8 cellular contexts compared by ENCODE assay signal in genomic region chr20:53579266-53579580, GRCh38. TPM values are rescaled to one million over a fixed set of nuclear protein-coding genes. Genes with fewer than 3 reads are reported as not detected.
A peak's percentile ranks its signal among the peaks of the same experiment; 100 is the strongest.
DNase-seq lines count a peak whose midpoint lies in the region; ATAC-seq, FAIRE-seq and TF ChIP-seq lines count a peak whose summit lies in the region.

No MANE protein-coding gene starts in this region.

- H3K36me3 Mint-ChIP-seq in T-helper 1 cell treated with Interleukin-12 subunit alpha and Interleukin-12 subunit beta and Interleukin-4 antibody, amounts not matched to agents 30 μg/mL and 1 μg/mL, for 36 hours (ENCODE audit: low read depth): peaks cover 71% of the 10 kb centered on the region
- H3K36me3 Mint-ChIP-seq in activated naive CD8-positive, alpha-beta T cell: peaks cover 23% of the 10 kb centered on the region

- intact Hi-C loops in HepG2 (cut with micrococcal nuclease; ENCODE audit: unreplicated experiment): loop anchor here (1.0 to 10.0 kb wide), 12 partner anchors 15 to 526 kb away; no protein-coding TSS in a partner anchor

- POLR2A ChIA-PET in HepG2 (lab: Yijun Ruan, JAX): interaction anchor here (0.6 to 5.8 kb wide), 29 partner anchors 10 to 1348 kb away, joined by 3 to 164 read pairs (median 6); partner anchors contain the start of gene ZNF217

- no peak for DNase-seq in T-helper 1 cell
- DNase-seq in HepG2 (ENCODE audit: low spot score): no peak
- DNase-seq in DMS53 treated with DMSO at 0.1 percent for 48 hours (lab: John Stamatoyannopoulos, UW; ENCODE audit: unreplicated experiment): no peak
- no peak for DNase-seq in activated gamma-delta T cell (lab: John Stamatoyannopoulos, UW)
- DNase-seq in OCI-M2 (lab: John Stamatoyannopoulos, UW; ENCODE audit: unreplicated experiment): no peak

- no peak for TF ChIP-seq CTCF in HepG2 (CRISPR knock-in tag; IDR thresholded peaks at IDR 0.05)

- H3K27me3 ChIP-seq in HepG2 (ENCODE audit: control insufficient read depth in 1 of 2, insufficient read depth in 2 of 2, low read length in 2 of 2) (no peaks in the 10 kb centered on the region), subcutaneous abdominal adipose tissue (ENCODE audit: control insufficient read depth in 5 of 5, insufficient read depth in 4 of 5, low read length in 5 of 5) (no peaks in the 10 kb centered on the region)

- no peak for TF ChIP-seq POLR2A in HepG2 (IDR thresholded peaks at IDR 0.05; ENCODE audit: insufficient read depth in 1 of 2, low read depth in 2 of 2, low read length in 2 of 2)

- H3K4me1 ChIP-seq in HepG2 (ENCODE audit: insufficient read depth, low read length) (peaks cover 69% of the 10 kb centered on the region), subcutaneous abdominal adipose tissue (ENCODE audit: control insufficient read depth in 5 of 5, insufficient read depth in 5 of 5, low read length in 5 of 5) (peaks cover 5 to 50% (median 43%) of the 10 kb centered on the region in 5 donors)

- no peaks in the 10 kb centered on the region for H3K27me3 Mint-ChIP-seq in T-helper 1 cell treated with Interleukin-12 subunit alpha and Interleukin-12 subunit beta and Interleukin-4 antibody, amounts not matched to agents 30 μg/mL and 1 μg/mL, for 36 hours (ENCODE audit: low read depth)
- H3K27me3 Mint-ChIP-seq in activated naive CD8-positive, alpha-beta T cell: no peaks in the 10 kb centered on the region

- H3K27ac Mint-ChIP-seq in T-helper 1 cell treated with Interleukin-12 subunit alpha and Interleukin-12 subunit beta and Interleukin-4 antibody, amounts not matched to agents 30 μg/mL and 1 μg/mL, for 36 hours: peak overlapping the region; percentile 80
- H3K27ac Mint-ChIP-seq in activated naive CD8-positive, alpha-beta T cell: peak overlapping the region; percentile 94

- 6% methylated on average over 2 of the region's 2 CpGs for WGBS in HepG2 (ENCODE audit: low lambda C conversion rate)

- peak overlapping the region; percentile 72 for H3K4me3 Mint-ChIP-seq in T-helper 1 cell treated with Interleukin-12 subunit alpha and Interleukin-12 subunit beta and Interleukin-4 antibody, amounts not matched to agents 30 μg/mL and 1 μg/mL, for 36 hours
- peak overlapping the region; percentile 90 for H3K4me3 Mint-ChIP-seq in activated naive CD8-positive, alpha-beta T cell

- H4K20me1 ChIP-seq in HepG2 (ENCODE audit: insufficient read depth, low read length): peaks cover 43% of the 10 kb centered on the region

- peaks cover 75% of the 10 kb centered on the region for H3K4me1 Mint-ChIP-seq in T-helper 1 cell treated with Interleukin-12 subunit alpha and Interleukin-12 subunit beta and Interleukin-4 antibody, amounts not matched to agents 30 μg/mL and 1 μg/mL, for 36 hours (ENCODE audit: low read depth)
- H3K4me1 Mint-ChIP-seq in activated naive CD8-positive, alpha-beta T cell (ENCODE audit: low read depth): peaks cover 91% of the 10 kb centered on the region

- peaks cover 97% of the 10 kb centered on the region for H3K79me2 ChIP-seq in HepG2 (ENCODE audit: insufficient read depth, low read length)

- H3K27ac ChIP-seq in HepG2 (ENCODE audit: extremely low read length, insufficient read depth, low read length): peak overlapping the region; percentile 77
- H3K27ac ChIP-seq in subcutaneous abdominal adipose tissue (ENCODE audit: low read depth, low read length): peak overlapping the region; percentile 90

- FAIRE-seq in HepG2 (lab: Jason Lieb, UNC): no peak

- TF ChIP-seq EP300 in HepG2 (IDR thresholded peaks at IDR 0.05; ENCODE audit: low read depth in 2 of 2, low read length in 2 of 2): no peak
- TF ChIP-seq EP300 in HepG2 (CRISPR knock-in tag; IDR thresholded peaks at IDR 0.05; ENCODE audit: borderline replicate concordance): no peak

- in situ Hi-C loops in HepG2 (cut with HindIII; ENCODE audit: extremely low pct_ligation_motif_present, low pct_unique_long_range_greater_than_20kb): loop anchor here (5.0 to 10.0 kb wide), 6 partner anchors 293 to 626 kb away; partner anchors contain the start of gene PFDN4

- peak overlapping the region; percentile 57 for H3K9ac ChIP-seq in HepG2 (ENCODE audit: insufficient read depth, low read depth, low read length)
- peak overlapping the region; percentile 22 to 85 (median 62) for H3K9ac ChIP-seq in subcutaneous abdominal adipose tissue (ENCODE audit: low read length in 5 of 5)

- H3K4me3 ChIP-seq in HepG2 (replicated peaks in 1 of 3; ENCODE audit: insufficient read depth in 1 of 3, low read depth in 2 of 3, low read length in 3 of 3) (peak overlapping the region; percentile 12 to 43 (median 29); a peak in 4 of 6 replicates), subcutaneous abdominal adipose tissue (ENCODE audit: low read depth in 1 of 5, low read length in 5 of 5) (peak overlapping the region; percentile 23 to 53 (median 38))

- no peak for ATAC-seq in HepG2

- TF ChIP-seq RAD21 in HepG2 (CRISPR knock-in tag; IDR thresholded peaks at IDR 0.05): no peak

- H3K9me3 ChIP-seq in HepG2 (ENCODE audit: low read length) (no peaks in the 10 kb centered on the region), subcutaneous abdominal adipose tissue (ENCODE audit: control insufficient read depth in 5 of 5, low read length in 5 of 5) (no peaks in the 10 kb centered on the region)

- no peaks in the 10 kb centered on the region for H3K9me3 Mint-ChIP-seq in T-helper 1 cell treated with Interleukin-12 subunit alpha and Interleukin-12 subunit beta and Interleukin-4 antibody, amounts not matched to agents 30 μg/mL and 1 μg/mL, for 36 hours
- H3K9me3 Mint-ChIP-seq in activated naive CD8-positive, alpha-beta T cell (ENCODE audit: low read depth): no peaks in the 10 kb centered on the region

- H3K36me3 ChIP-seq in HepG2 (replicated peaks in 1 of 2; ENCODE audit: control insufficient read depth in 1 of 2, insufficient read depth in 2 of 2, low read length in 2 of 2) (peaks cover 60 to 71% of the 10 kb centered on the region in 2 experiments), subcutaneous abdominal adipose tissue (ENCODE audit: control insufficient read depth in 5 of 5, insufficient read depth in 5 of 5, low read length in 5 of 5) (peaks cover 11 to 63% (median 54%) of the 10 kb centered on the region in 5 donors)

- BruUV-seq in HepG2 (replicated peaks; lab: Mats Ljungman, UMichigan): no TSS peak

- no peak overlapping the region for H2AFZ ChIP-seq in HepG2 (ENCODE audit: low read length)

- peak overlapping the region; percentile 79 for H3K4me2 ChIP-seq in HepG2 (ENCODE audit: low read depth, low read length)

- CTCF ChIA-PET in HepG2 (lab: Yijun Ruan, JAX; ENCODE audit: low intra/inter-chr PET ratio, low total read pairs): interaction anchor here (0.7 to 4.5 kb wide), 12 partner anchors 13 to 621 kb away, joined by 3 to 107 read pairs (median 6); partner anchors contain the start of gene ZNF217

TF ChIP-seq in HepG2, 621 proteins besides CTCF, POLR2A, EP300 and RAD21 (continues in another document):
- TF ChIP-seq HNF4A (CRISPR knock-in tag; IDR thresholded peaks at IDR 0.05): no peak
- TF ChIP-seq SALL1 (CRISPR knock-in tag; IDR thresholded peaks at IDR 0.05): no peak
- TF ChIP-seq FOXC1 (CRISPR knock-in tag; IDR thresholded peaks at IDR 0.05; ENCODE audit: borderline replicate concordance): no peak
- TF ChIP-seq HNRNPH1 (optimal IDR thresholded peaks at IDR 0.05; ENCODE audit: low read depth, low read length): no peak
- TF ChIP-seq TMF1 (CRISPR knock-in tag; IDR thresholded peaks at IDR 0.05; ENCODE audit: low read depth): no peak
- no peak for TF ChIP-seq POGZ (CRISPR knock-in tag; IDR thresholded peaks at IDR 0.05)
- 0 out of 2 replicates have a peak, but pooled peaks have one; percentile 44 for TF ChIP-seq ZNF549 (CRISPR knock-in tag; IDR thresholded peaks at IDR 0.05)
- TF ChIP-seq ZIK1 (CRISPR knock-in tag; IDR thresholded peaks at IDR 0.05; ENCODE audit: borderline replicate concordance, low read depth): 0 out of 2 replicates have a peak, but pooled peaks have one; percentile 13
- TF ChIP-seq ZBTB43 (CRISPR knock-in tag; conservative IDR thresholded peaks at IDR 0.05): no peak

RNA-seq across cellular contexts. Expression of gene ZNF217, which starts 14.4 kb away (rescaled TPM):
- total RNA-seq in HepG2 (2016; rRNA removed; fragmentation: Illumina TruSeq; extraction: Trizol): 29.8 and 65.0 TPM in 2 replicates
- 3.8 and 3.9 TPM in 2 replicates for total RNA-seq in HepG2 (2016; cell fraction: cytosol; rRNA removed; fragmentation: Illumina TruSeq; extraction: Trizol; ENCODE audit: low read depth)
- 30.1 and 52.5 TPM in 2 replicates for total RNA-seq in HepG2 (2016; cell fraction: insoluble cytoplasmic fraction; rRNA removed; fragmentation: Illumina TruSeq; extraction: Trizol)
- 17.5 and 18.9 TPM in 2 replicates for total RNA-seq in HepG2 (2016; cell fraction: membrane; rRNA removed; fragmentation: Illumina TruSeq; extraction: Trizol)
- total RNA-seq in HepG2 (2016; cell fraction: nucleus; rRNA removed; fragmentation: Illumina TruSeq; extraction: Trizol): 46.4 and 49.3 TPM in 2 replicates
- polyA plus RNA-seq in HepG2 (2011; rRNA removed): 22.3 and 23.7 TPM in 2 replicates
- polyA plus RNA-seq in HepG2 (2011; cell fraction: cytosol; rRNA removed): 16.1 and 20.6 TPM in 2 replicates
- 28.1 and 34.2 TPM in 2 replicates for polyA plus RNA-seq in HepG2 (2011; cell fraction: nucleus; rRNA removed)
- 30.6 and 41.2 TPM in 2 replicates for polyA plus RNA-seq in HepG2 (2012)
- 0.85 and 1.1 TPM in 2 replicates for polyA plus RNA-seq in HepG2 (2016; cell fraction: cytosol; fragmentation: Illumina TruSeq; extraction: Trizol; ENCODE audit: low read depth)
- polyA plus RNA-seq in HepG2 (2016; cell fraction: insoluble cytoplasmic fraction; fragmentation: Illumina TruSeq; extraction: Trizol; ENCODE audit: low read depth): 50.4 and 54.5 TPM in 2 replicates
- polyA plus RNA-seq in HepG2 (2016; cell fraction: membrane; fragmentation: Illumina TruSeq; extraction: Trizol; ENCODE audit: low read depth): 5.7 and 6.3 TPM in 2 replicates
- polyA plus RNA-seq in HepG2 (2016; cell fraction: nucleus; fragmentation: Illumina TruSeq; extraction: Trizol; ENCODE audit: insufficient read depth, low read depth): 66.7 and 71.5 TPM in 2 replicates
- polyA minus RNA-seq in HepG2 (2011; rRNA and poly(A)+ RNA removed; ENCODE audit: low replicate concordance): 13.5 and 82.3 TPM in 2 replicates
- polyA minus RNA-seq in HepG2 (2011; cell fraction: cytosol; rRNA and poly(A)+ RNA removed): 62.7 and 65.9 TPM in 2 replicates
- polyA minus RNA-seq in HepG2 (2011; cell fraction: nucleus; rRNA and poly(A)+ RNA removed): 63.2 and 86.3 TPM in 2 replicates
